ENCODE assay signal across 24 cellular contexts in genomic region chrX:69045616-69046345, GRCh38.
DNase-seq lines count a peak whose midpoint lies in the region; ATAC-seq and TF ChIP-seq lines count a peak whose summit lies in the region.
"Had no signal": no experiment of that assay in that cellular context is flagged by ENCODE, and none has a peak within 500 bp of the region (broad histone marks: within the 10 kb centered on the region; RNA-seq: fewer than 3 reads in every experiment).

No MANE protein-coding gene starts in this region.

- no peaks in the 10 kb centered on the region for H4K20me1 ChIP-seq in mammary epithelial cell (ENCODE audit: insufficient read depth, low read length)

- peaks cover 44% of the 10 kb centered on the region for H3K27me3 Mint-ChIP-seq in MCF 10A (ENCODE audit: insufficient read depth, unreplicated experiment)
- peaks cover 2% of the 10 kb centered on the region for H3K27me3 Mint-ChIP-seq in endodermal cell (ENCODE audit: insufficient read depth)
- H3K27me3 Mint-ChIP-seq in type B pancreatic cell: no peaks in the 10 kb centered on the region

- H3K9me3 ChIP-seq in mammary epithelial cell (replicated peaks; ENCODE audit: insufficient read depth, low read length) (no peaks in the 10 kb centered on the region), endodermal cell (ENCODE audit: control insufficient read depth, low read length) (no peaks in the 10 kb centered on the region)
- H3K9me3 ChIP-seq: SJSA1 had no signal

- no TSS peak for BruUV-seq in mammary epithelial cell (replicated peaks; lab: Mats Ljungman, UMichigan)
- no TSS peak for BruUV-seq in MCF 10A (replicated peaks; lab: Mats Ljungman, UMichigan)

- no peak overlapping the region for H3K4me3 Mint-ChIP-seq in MCF 10A (ENCODE audit: unreplicated experiment)
- H3K4me3 Mint-ChIP-seq in endodermal cell: no peak overlapping the region
- no peak overlapping the region for H3K4me3 Mint-ChIP-seq in type B pancreatic cell
- H3K4me3 Mint-ChIP-seq: CD8-positive, alpha-beta memory T cell had no signal

- no peaks in the 10 kb centered on the region for H3K9me3 Mint-ChIP-seq in MCF 10A (ENCODE audit: unreplicated experiment)
- H3K9me3 Mint-ChIP-seq in endodermal cell: peaks cover 38% of the 10 kb centered on the region
- H3K9me3 Mint-ChIP-seq in type B pancreatic cell: no peaks in the 10 kb centered on the region

- H3K36me3 Mint-ChIP-seq in MCF 10A (ENCODE audit: insufficient read depth, unreplicated experiment) (no peaks in the 10 kb centered on the region), endodermal cell (ENCODE audit: low read depth) (no peaks in the 10 kb centered on the region), type B pancreatic cell (no peaks in the 10 kb centered on the region)
- H3K36me3 Mint-ChIP-seq: CD8-positive, alpha-beta memory T cell had no signal

- CTCF ChIA-PET in mammary epithelial cell (lab: Charles Lee; ENCODE audit: low non-redundant PET): no interaction called here
- CTCF ChIA-PET in MCF 10A (lab: Yijun Ruan, JAX): interaction anchor here (1.0 to 1.7 kb wide), 5 partner anchors 13 to 218 kb away, joined by 4 to 5 read pairs (median 4); partner anchors contain the start of gene EFNB1

- dilution Hi-C loops in mammary epithelial cell (cut with HindIII; ENCODE audit: low sequenced_read_pairs): no loop called here

- POLR2A ChIA-PET in MCF 10A (lab: Yijun Ruan, JAX): interaction anchor here (0.6 kb wide), 1 partner anchor 13 kb away, joined by 3 read pairs; no protein-coding TSS in a partner anchor

- TF ChIP-seq CTCF in mammary epithelial cell (conservative IDR thresholded peaks at IDR 0.05 in 1 of 2, IDR thresholded peaks at IDR 0.05 in 1 of 2; ENCODE audit: extremely low read depth in 1 of 2, insufficient read depth in 1 of 2, low read depth in 1 of 2, low read length in 2 of 2) (no peak), MCF 10A (IDR thresholded peaks at IDR 0.05; ENCODE audit: unreplicated experiment) (no peak), endodermal cell (conservative IDR thresholded peaks at IDR 0.05) (no peak), type B pancreatic cell (conservative IDR thresholded peaks at IDR 0.05) (no peak)

- no peak overlapping the region for H3K4me3 ChIP-seq in mammary epithelial cell (replicated peaks in 1 of 3; ENCODE audit: insufficient read depth in 1 of 3, low read depth in 2 of 3, low read length in 3 of 3)
- no peak overlapping the region for H3K4me3 ChIP-seq in endodermal cell (ENCODE audit: low read length)
- H3K4me3 ChIP-seq: GM23248, HAP-1, SJSA1 had no signal

- H2AFZ ChIP-seq in mammary epithelial cell (ENCODE audit: low read depth, low read length): no peak overlapping the region
- H2AFZ ChIP-seq: GM23248 had no signal

- no peak for ATAC-seq in GM18861 (IDR thresholded peaks at IDR 0.05; ENCODE audit: unreplicated experiment)
- ATAC-seq: Panc1 had no signal

- in situ Hi-C loops in mammary epithelial cell (cut with MboI; ENCODE audit: low sequenced_read_pairs in 2 of 2): no loop called here

- no peak overlapping the region for H3K27ac Mint-ChIP-seq in MCF 10A (ENCODE audit: low read depth, unreplicated experiment)
- no peak overlapping the region for H3K27ac Mint-ChIP-seq in endodermal cell
- no peak overlapping the region for H3K27ac Mint-ChIP-seq in type B pancreatic cell
- H3K27ac Mint-ChIP-seq: CD8-positive, alpha-beta memory T cell had no signal

- DNase-seq in mammary epithelial cell: peak; percentile 47
- DNase-seq in MCF 10A (ENCODE audit: unreplicated experiment): no peak
- DNase-seq in endodermal cell: peak; percentile 45
- peak; percentile 4 for DNase-seq in myocyte (ENCODE audit: low read depth)
- peak; percentile 39 for DNase-seq in type B pancreatic cell (ENCODE audit: extremely low spot score, unreplicated experiment)
- DNase-seq in pons (ENCODE audit: low spot score): no peak
- DNase-seq in activated naive CD4-positive, alpha-beta T cell treated with Interleukin-2 at 50 U/mL for 16 hours: no peak
- DNase-seq: 8988T; Calu3; CD8-positive, alpha-beta memory T cell; DMS153; GDM1; GM23248; KBM-7; NCI-H1092 treated with DMSO at 0.1 percent for 48 hours; NCI-H1436 treated with DMSO at 0.1 percent for 48 hours; NCI-H1930; NCI-H2227 treated with DMSO at 0.1 percent for 48 hours; NCI-H510A had no signal

- no peak overlapping the region for H3K4me2 ChIP-seq in mammary epithelial cell (ENCODE audit: insufficient read depth, low read depth, low read length)

- H3K9ac ChIP-seq in mammary epithelial cell (ENCODE audit: insufficient read depth, low read length) (no peak overlapping the region), endodermal cell (ENCODE audit: extremely low read depth, low read length, poor library complexity, severe bottlenecking) (no peak overlapping the region)
- H3K9ac ChIP-seq: GM23248 had no signal

- no peaks in the 10 kb centered on the region for H3K36me3 ChIP-seq in mammary epithelial cell (ENCODE audit: insufficient read depth, low read length)
- H3K36me3 ChIP-seq in endodermal cell (ENCODE audit: control insufficient read depth, insufficient read depth, low read length): no peaks in the 10 kb centered on the region
- H3K36me3 ChIP-seq: HAP-1, SJSA1 had no signal

- no peaks in the 10 kb centered on the region for H3K79me2 ChIP-seq in mammary epithelial cell (ENCODE audit: insufficient read depth, low read length)

- H3K27me3 ChIP-seq in mammary epithelial cell (ENCODE audit: insufficient read depth, low read length): no peaks in the 10 kb centered on the region
- no peaks in the 10 kb centered on the region for H3K27me3 ChIP-seq in endodermal cell (ENCODE audit: control insufficient read depth, insufficient read depth, low read length, poor library complexity, severe bottlenecking)
- H3K27me3 ChIP-seq: SJSA1 had no signal

- H3K27ac ChIP-seq in mammary epithelial cell (ENCODE audit: insufficient read depth, low read depth, low read length) (no peak overlapping the region), endodermal cell (ENCODE audit: low read depth, low read length) (no peak overlapping the region)
- H3K27ac ChIP-seq: C4-2B, GM23248, SJSA1 had no signal

- H3K4me1 ChIP-seq in mammary epithelial cell (ENCODE audit: insufficient read depth, low read length) (peaks cover 6% of the 10 kb centered on the region), endodermal cell (ENCODE audit: control insufficient read depth, insufficient read depth, low read length) (no peaks in the 10 kb centered on the region)
- H3K4me1 ChIP-seq: SJSA1 had no signal

- H3K4me1 Mint-ChIP-seq in MCF 10A (ENCODE audit: insufficient read depth, unreplicated experiment) (no peaks in the 10 kb centered on the region), endodermal cell (no peaks in the 10 kb centered on the region), type B pancreatic cell (ENCODE audit: unreplicated experiment) (no peaks in the 10 kb centered on the region)
- H3K4me1 Mint-ChIP-seq: CD8-positive, alpha-beta memory T cell had no signal

- intact Hi-C loops in mammary epithelial cell (cut with micrococcal nuclease): no loop called here
- intact Hi-C loops in MCF 10A (cut with micrococcal nuclease): no loop called here

- 54% methylated on average over 2 of the region's 2 CpGs for WGBS in mammary epithelial cell (ENCODE audit: low coverage, missing lambda C conversion rate)
- 83 to 86% methylated on average over 1 to 2 of the region's 2 CpGs for WGBS in endodermal cell (ENCODE audit: insufficient coverage in 1 of 2, insufficient read length in 1 of 2), 2 experiments

Comparison
In these comparisons a context has a peak if more than half of its experiments do, and no peak if none do; other contexts are left out.
1. DNase-seq: peak in mammary epithelial cell (single experiment), endodermal cell (single experiment), myocyte (single experiment) and type B pancreatic cell (single experiment); none in MCF 10A (single experiment), pons (single experiment) and activated naive CD4-positive, alpha-beta T cell treated with Interleukin-2 at 50 U/mL for 16 hours (single experiment).